In genomic region chr5:125503958-125504357, GRCh38 we compare ENCODE assay signal across 20 cellular contexts.
A peak's percentile ranks its signal among the peaks of the same experiment; 100 is the strongest.
DNase-seq lines count a peak whose midpoint lies in the region; ATAC-seq, FAIRE-seq and TF ChIP-seq lines count a peak whose summit lies in the region.
"Had no signal": no experiment of that assay in that cellular context is flagged by ENCODE, and none has a peak within 500 bp of the region (broad histone marks: within the 10 kb centered on the region; RNA-seq: fewer than 3 reads in every experiment).

No MANE protein-coding gene starts in this region.

- H3K36me3 ChIP-seq in pancreas: no peaks in the 10 kb centered on the region

- H3K4me1 ChIP-seq in pancreas: peaks cover 0 to 2% (median 0%) of the 10 kb centered on the region in 3 donors
- H3K4me1 ChIP-seq: A549, Caco-2 had no signal

- H3K27ac ChIP-seq in pancreas: no peak overlapping the region
- H3K27ac ChIP-seq: 22Rv1, A549, C4-2B had no signal

- H3K9me3 ChIP-seq in pancreas: no peaks in the 10 kb centered on the region
- H3K9me3 ChIP-seq: A549, Caco-2 had no signal

- DNase-seq in DMS53 (lab: John Stamatoyannopoulos, UW) (peak; percentile 23), DMS53 treated with DMSO at 0.1 percent for 48 hours (lab: John Stamatoyannopoulos, UW; ENCODE audit: unreplicated experiment) (no peak), left colon (no peak), pancreas (peak in 1 of 6 donors; percentile 15), HuH-7 (ENCODE audit: low spot score) (no peak), medulla oblongata (ENCODE audit: extremely low spot score) (no peak)
- no peak for DNase-seq in stimulated activated CD4-positive, alpha-beta T cell treated with anti-CD3 and anti-CD28 coated beads, Interleukin-15, amount 100 ng/mL, for 24 hours
- DNase-seq: AML-193; CD4-positive, alpha-beta T cell; DMS79 treated with DMSO at 0.1 percent for 48 hours; GF-D8; HCEC 1CT had no signal

- intact Hi-C loops in left colon (cut with DNase I, micrococcal nuclease) (no loop called here), pancreas (cut with DNase I) (no loop called here)

- no peak for TF ChIP-seq CTCF in pancreas (IDR thresholded peaks at IDR 0.05)

- H3K27me3 ChIP-seq in pancreas: no peaks in the 10 kb centered on the region

- ATAC-seq in left colon: peak; percentile 96
- ATAC-seq in pancreas: peak in 3 of 4 donors; percentile 67 to 91 (median 84)
- ATAC-seq: A549, GM23338, HepG2 had no signal

- no peak for FAIRE-seq in pancreas (lab: Jason Lieb, UNC)
- FAIRE-seq: A549, D721Med, H54, HepG2 had no signal

- H3K4me3 ChIP-seq in pancreas: no peak overlapping the region
- H3K4me3 ChIP-seq: A549, GM23338 had no signal

- WGBS in pancreas, 2 donors: 39 to 41% methylated on average over 5 of the region's 5 CpGs
